1 cellular context compared by ENCODE assay signal in the genomic region with DNA sequence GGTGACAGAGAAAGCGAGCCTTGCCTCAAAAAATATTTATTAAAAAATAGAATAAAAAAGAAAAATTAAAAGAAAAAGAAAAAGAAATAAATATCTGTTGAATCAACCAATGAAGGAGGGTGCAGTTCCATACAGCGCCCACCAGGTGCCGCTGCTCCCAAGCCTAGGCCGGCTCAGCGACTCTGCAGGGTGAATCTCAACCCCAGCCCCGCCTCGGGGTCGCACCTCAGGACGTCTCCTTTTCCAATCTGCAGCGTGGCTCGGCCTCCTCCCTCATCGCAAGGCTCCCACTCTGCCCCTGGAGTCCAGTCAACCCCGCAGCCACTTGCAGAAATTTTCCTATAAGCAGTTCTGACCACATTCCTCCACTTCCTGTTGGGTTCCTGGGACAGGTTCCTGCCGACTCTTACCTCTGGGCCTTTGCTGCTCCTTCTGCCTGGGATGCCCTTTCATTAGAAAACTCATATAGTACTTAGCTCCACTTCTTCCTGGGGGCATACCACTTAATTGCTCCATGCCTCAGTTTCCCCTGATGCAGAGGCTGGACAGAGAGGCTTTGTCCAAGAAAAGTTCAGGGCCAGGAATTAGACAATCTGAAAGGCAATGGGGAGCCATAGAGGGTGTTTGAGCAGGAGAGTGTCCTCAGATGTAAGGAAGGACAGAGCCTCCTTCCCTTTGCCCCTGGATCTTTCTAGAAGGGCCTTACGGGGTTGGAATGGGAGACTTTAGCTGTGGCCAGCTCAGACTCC.
TF ChIP-seq lines count a peak whose summit lies in the region.

No MANE protein-coding gene starts in this region.

TF ChIP-seq in HEK293, 187 proteins besides CTCF, POLR2A, EP300 and RAD21 (continued from another document):
- TF ChIP-seq, protein P1, sequence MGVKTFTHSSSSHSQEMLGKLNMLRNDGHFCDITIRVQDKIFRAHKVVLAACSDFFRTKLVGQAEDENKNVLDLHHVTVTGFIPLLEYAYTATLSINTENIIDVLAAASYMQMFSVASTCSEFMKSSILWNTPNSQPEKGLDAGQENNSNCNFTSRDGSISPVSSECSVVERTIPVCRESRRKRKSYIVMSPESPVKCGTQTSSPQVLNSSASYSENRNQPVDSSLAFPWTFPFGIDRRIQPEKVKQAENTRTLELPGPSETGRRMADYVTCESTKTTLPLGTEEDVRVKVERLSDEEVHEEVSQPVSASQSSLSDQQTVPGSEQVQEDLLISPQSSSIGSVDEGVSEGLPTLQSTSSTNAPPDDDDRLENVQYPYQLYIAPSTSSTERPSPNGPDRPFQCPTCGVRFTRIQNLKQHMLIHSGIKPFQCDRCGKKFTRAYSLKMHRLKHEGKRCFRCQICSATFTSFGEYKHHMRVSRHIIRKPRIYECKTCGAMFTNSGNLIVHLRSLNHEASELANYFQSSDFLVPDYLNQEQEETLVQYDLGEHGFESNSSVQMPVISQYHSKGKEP (tag by site-specific recombination; IDR thresholded peaks at IDR 0.05), result no peak
- TF ChIP-seq ZNF514 (tag by site-specific recombination; IDR thresholded peaks at IDR 0.05) (no peak), ZNF654 (tag by site-specific recombination; IDR thresholded peaks at IDR 0.05; ENCODE audit: low read depth) (peak; percentile 95), SP3 (tag by site-specific recombination; IDR thresholded peaks at IDR 0.05) (peak; percentile 4; the same call in 1 of the 2 replicates), ZNF658 (tag by site-specific recombination; IDR thresholded peaks at IDR 0.05) (no peak), ZNF747 (tag by site-specific recombination; IDR thresholded peaks at IDR 0.05) (no peak), GLI2 (tag by site-specific recombination; IDR thresholded peaks at IDR 0.05; ENCODE audit: borderline replicate concordance, low read depth) (no peak), ZNF2 (tag by site-specific recombination; IDR thresholded peaks at IDR 0.05) (peak; percentile 44; the same call in 1 of the 2 replicates), ZNF610 (tag by site-specific recombination; IDR thresholded peaks at IDR 0.05; ENCODE audit: borderline replicate concordance) (no peak), ZNF324 (tag by site-specific recombination; IDR thresholded peaks at IDR 0.05) (no peak), GLIS1 (tag by site-specific recombination; IDR thresholded peaks at IDR 0.05) (peak; percentile 10; the same call in 1 of the 2 replicates), ZNF768 (tag by site-specific recombination; IDR thresholded peaks at IDR 0.05) (no peak), ZNF529 (tag by site-specific recombination; IDR thresholded peaks at IDR 0.05; ENCODE audit: insufficient replicate concordance) (no peak), ZNF16 (tag by site-specific recombination; IDR thresholded peaks at IDR 0.05; ENCODE audit: low read depth) (peak; percentile 98), ZBTB17 (tag by site-specific recombination; IDR thresholded peaks at IDR 0.05) (peak; percentile 67), ZSCAN30 (tag by site-specific recombination; IDR thresholded peaks at IDR 0.05) (no peak), ZNF223 (tag by site-specific recombination; IDR thresholded peaks at IDR 0.05) (no peak), ZIC2 (tag by site-specific recombination; IDR thresholded peaks at IDR 0.05) (peak; percentile 53)
- TF ChIP-seq, protein P2, sequence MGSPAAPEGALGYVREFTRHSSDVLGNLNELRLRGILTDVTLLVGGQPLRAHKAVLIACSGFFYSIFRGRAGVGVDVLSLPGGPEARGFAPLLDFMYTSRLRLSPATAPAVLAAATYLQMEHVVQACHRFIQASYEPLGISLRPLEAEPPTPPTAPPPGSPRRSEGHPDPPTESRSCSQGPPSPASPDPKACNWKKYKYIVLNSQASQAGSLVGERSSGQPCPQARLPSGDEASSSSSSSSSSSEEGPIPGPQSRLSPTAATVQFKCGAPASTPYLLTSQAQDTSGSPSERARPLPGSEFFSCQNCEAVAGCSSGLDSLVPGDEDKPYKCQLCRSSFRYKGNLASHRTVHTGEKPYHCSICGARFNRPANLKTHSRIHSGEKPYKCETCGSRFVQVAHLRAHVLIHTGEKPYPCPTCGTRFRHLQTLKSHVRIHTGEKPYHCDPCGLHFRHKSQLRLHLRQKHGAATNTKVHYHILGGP (tag by site-specific recombination; IDR thresholded peaks at IDR 0.05), result no peak
- TF ChIP-seq, protein P3, sequence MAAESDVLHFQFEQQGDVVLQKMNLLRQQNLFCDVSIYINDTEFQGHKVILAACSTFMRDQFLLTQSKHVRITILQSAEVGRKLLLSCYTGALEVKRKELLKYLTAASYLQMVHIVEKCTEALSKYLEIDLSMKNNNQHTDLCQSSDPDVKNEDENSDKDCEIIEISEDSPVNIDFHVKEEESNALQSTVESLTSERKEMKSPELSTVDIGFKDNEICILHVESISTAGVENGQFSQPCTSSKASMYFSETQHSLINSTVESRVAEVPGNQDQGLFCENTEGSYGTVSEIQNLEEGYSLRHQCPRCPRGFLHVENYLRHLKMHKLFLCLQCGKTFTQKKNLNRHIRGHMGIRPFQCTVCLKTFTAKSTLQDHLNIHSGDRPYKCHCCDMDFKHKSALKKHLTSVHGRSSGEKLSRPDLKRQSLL (tag by site-specific recombination; IDR thresholded peaks at IDR 0.05), result no peak
